Comparison of ENCODE assay signal across 22 cellular contexts in the genomic region with DNA sequence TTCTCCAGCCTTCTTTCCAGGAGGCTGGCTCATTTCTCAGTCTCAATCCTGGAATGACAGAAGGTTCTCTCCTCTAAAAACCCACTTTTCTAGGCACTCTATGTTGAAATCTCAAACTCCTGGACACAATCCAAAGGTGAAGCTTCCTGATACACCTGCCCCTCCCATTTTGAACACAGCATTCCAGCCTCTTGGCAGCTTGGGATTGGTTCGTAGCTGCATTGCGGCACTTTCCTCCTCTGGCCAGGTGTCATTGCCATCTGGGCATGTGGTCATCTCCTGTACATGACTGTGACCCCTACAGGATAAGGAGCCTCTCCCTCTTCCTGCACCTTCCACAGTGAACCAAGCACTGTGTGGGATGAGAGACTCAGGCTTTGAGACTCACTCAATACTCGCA.
"Had no signal": no experiment of that assay in that cellular context is flagged by ENCODE, and none has a peak within 500 bp of the region (broad histone marks: within the 10 kb centered on the region; RNA-seq: fewer than 3 reads in every experiment).

No MANE protein-coding gene starts in this region.

- DNase-seq: activated CD4-positive, alpha-beta T cell treated with anti-CD3 and anti-CD28 coated beads for 48 hours; activated CD4-positive, alpha-beta T cell treated with anti-CD3 and anti-CD28 coated beads, Interleukin-2, amount 50 U/mL, for 4 hours; activated CD4-positive, CD25-positive, alpha-beta regulatory T cell treated with anti-CD3 and anti-CD28 coated beads, Interleukin-2, amount 50 U/mL, for 72 hours; activated CD8-positive, alpha-beta memory T cell treated with anti-CD3 and anti-CD28 coated beads, Interleukin-2, amount 10 ng/mL, durations not matched to agents 7 days and 5 days; activated effector memory CD4-positive, alpha-beta T cell treated with Interleukin-2 at 50 U/mL for 16 hours; activated naive CD4-positive, alpha-beta T cell; activated T-cell treated with anti-CD3 and anti-CD28 coated beads, Interleukin-2, amount 50 U/mL, for 24 hours; KG1; NCI-H1092; NCI-H1417; NCI-H1930; NCI-H345; NCI-H510A; NCI-H526 treated with DMSO at 0.1 percent for 48 hours; NCI-H82; SIG-M5; T-helper 17 cell; T-helper 9 cell had no signal

- H3K4me1 Mint-ChIP-seq: activated CD8-positive, alpha-beta memory T cell treated with anti-CD3 and anti-CD28 coated beads, Interleukin-2, amount 10 ng/mL, durations not matched to agents 7 days and 5 days; activated naive CD4-positive, alpha-beta T cell treated with anti-CD3 and anti-CD28 coated beads, Interleukin-2, amount 50 U/mL, for 24 hours; T-helper 17 cell had no signal

- H3K27ac ChIP-seq: breast epithelium had no signal

- H3K4me3 ChIP-seq: breast epithelium had no signal

- H3K9me3 Mint-ChIP-seq: activated naive CD4-positive, alpha-beta T cell treated with anti-CD3 and anti-CD28 coated beads, Interleukin-2, amount 50 U/mL, for 24 hours; activated T-cell treated with anti-CD3 and anti-CD28 coated beads, Interleukin-2, amount 50 U/mL, for 24 hours; activated T-helper 1 cell treated with anti-CD3 and anti-CD28 coated beads, Interleukin-12 subunit alpha, Interleukin-12 subunit beta, Interleukin-2, Interleukin-4 antibody, amounts not matched to agents 30 ng/mL and 10 ng/mL and 1 ng/mL, durations not matched to agents 14 hours and 24 hours and 36 hours; WTC11 had no signal

- H3K9me3 ChIP-seq: breast epithelium had no signal

- H3K4me3 Mint-ChIP-seq: activated CD8-positive, alpha-beta memory T cell treated with anti-CD3 and anti-CD28 coated beads, Interleukin-2, amount 10 ng/mL, durations not matched to agents 7 days and 5 days; activated naive CD4-positive, alpha-beta T cell treated with anti-CD3 and anti-CD28 coated beads, Interleukin-2, amount 50 U/mL, for 24 hours; activated T-cell treated with anti-CD3 and anti-CD28 coated beads, Interleukin-2, amount 50 U/mL, for 24 hours; activated T-helper 1 cell treated with anti-CD3 and anti-CD28 coated beads, Interleukin-12 subunit alpha, Interleukin-12 subunit beta, Interleukin-2, Interleukin-4 antibody, amounts not matched to agents 30 ng/mL and 10 ng/mL and 1 ng/mL, durations not matched to agents 14 hours and 24 hours and 36 hours; T-helper 17 cell; WTC11 had no signal

- H3K36me3 ChIP-seq: breast epithelium had no signal

- H3K4me1 ChIP-seq: breast epithelium had no signal

- H3K27ac Mint-ChIP-seq: activated CD8-positive, alpha-beta memory T cell treated with anti-CD3 and anti-CD28 coated beads, Interleukin-2, amount 10 ng/mL, durations not matched to agents 7 days and 5 days; activated naive CD4-positive, alpha-beta T cell treated with anti-CD3 and anti-CD28 coated beads, Interleukin-2, amount 50 U/mL, for 24 hours; activated T-cell treated with anti-CD3 and anti-CD28 coated beads, Interleukin-2, amount 50 U/mL, for 24 hours; activated T-helper 1 cell treated with anti-CD3 and anti-CD28 coated beads, Interleukin-12 subunit alpha, Interleukin-12 subunit beta, Interleukin-2, Interleukin-4 antibody, amounts not matched to agents 30 ng/mL and 10 ng/mL and 1 ng/mL, durations not matched to agents 14 hours and 24 hours and 36 hours; T-helper 17 cell; WTC11 had no signal

- H3K36me3 Mint-ChIP-seq: activated CD8-positive, alpha-beta memory T cell treated with anti-CD3 and anti-CD28 coated beads, Interleukin-2, amount 10 ng/mL, durations not matched to agents 7 days and 5 days; activated naive CD4-positive, alpha-beta T cell treated with anti-CD3 and anti-CD28 coated beads, Interleukin-2, amount 50 U/mL, for 24 hours; WTC11 had no signal
